ENCODE assay signal across 18 cellular contexts in the genomic region with DNA sequence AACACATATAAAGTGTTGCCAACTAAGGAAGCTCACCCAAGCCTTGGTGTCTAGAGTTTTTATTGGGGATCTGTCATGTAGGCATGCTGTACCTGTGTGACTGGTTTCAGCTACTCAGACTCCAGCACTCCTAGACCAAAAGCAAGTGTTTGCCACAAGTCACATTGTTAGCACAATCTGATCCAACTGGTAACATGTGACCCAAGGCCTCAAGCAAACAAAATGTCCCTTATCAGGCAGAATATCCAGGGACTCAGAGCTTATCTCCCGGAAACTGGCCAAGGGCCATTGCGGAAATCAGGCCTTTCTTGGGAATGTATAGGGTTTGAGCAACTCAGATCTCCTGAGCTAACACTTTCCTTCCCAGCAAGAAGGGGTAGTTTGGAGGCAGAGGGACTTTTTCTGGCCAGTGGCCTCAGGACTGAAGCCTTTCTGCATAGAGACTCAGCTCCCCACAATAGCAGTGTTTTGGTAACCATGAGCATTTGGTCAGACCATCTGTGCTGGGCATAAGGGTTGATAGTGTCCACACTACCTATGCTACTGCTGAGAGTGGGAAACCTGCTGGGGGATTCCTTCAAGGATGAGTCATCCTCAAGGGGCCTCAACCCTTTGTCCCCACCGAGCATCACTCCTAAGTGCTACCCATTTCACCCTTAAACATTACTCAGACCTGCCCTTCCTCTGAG. TPM values are rescaled to one million over a fixed set of nuclear protein-coding genes. Genes with fewer than 3 reads are reported as not detected.
DNase-seq lines count a peak whose midpoint lies in the region; ATAC-seq and TF ChIP-seq lines count a peak whose summit lies in the region.
"Had no signal": no experiment of that assay in that cellular context is flagged by ENCODE, and none has a peak within 500 bp of the region (broad histone marks: within the 10 kb centered on the region; RNA-seq: fewer than 3 reads in every experiment).

No MANE protein-coding gene starts in this region.

- H2AFZ ChIP-seq in osteoblast (ENCODE audit: low read length), result no peak overlapping the region

- intact Hi-C loops in esophagus squamous epithelium (cut with DNase I), result no loop called here

- H3K27me3 ChIP-seq in esophagus squamous epithelium (no peaks in the 10 kb centered on the region), osteoblast (ENCODE audit: insufficient read depth, low read length) (peaks cover 14% of the 10 kb centered on the region)
- H3K27me3 ChIP-seq: ascending aorta, esophagus muscularis mucosa, uterus had no signal

- WGBS in esophagus squamous epithelium, 2 donors, result 40 to 91% methylated on average over 1 to 3 of the region's 3 CpGs

- H3K4me3 ChIP-seq in esophagus squamous epithelium (no peak overlapping the region), osteoblast (ENCODE audit: insufficient read depth, low read length) (no peak overlapping the region)
- H3K4me3 ChIP-seq: ascending aorta, esophagus muscularis mucosa, heart right ventricle, uterus had no signal

- no peak overlapping the region for H3K4me2 ChIP-seq in osteoblast (ENCODE audit: insufficient read depth, low read length)

- peak; percentile 58 for DNase-seq in SIG-M5 treated with dmso at 0.1 percent for 504 hours (lab: John Stamatoyannopoulos, UW; ENCODE audit: unreplicated experiment)
- no peak for DNase-seq in SIG-M5 (lab: John Stamatoyannopoulos, UW)
- DNase-seq in NCI-H510A (lab: John Stamatoyannopoulos, UW), result peak; percentile 59
- DNase-seq in esophagus squamous epithelium (lab: John Stamatoyannopoulos, UW), result no peak
- DNase-seq in osteoblast (ENCODE audit: insufficient read length, low spot score, missing footprints), result peak; percentile 18
- no peak for DNase-seq in activated gamma-delta T cell treated with Interleukin-2 at 50 U/mL for 16 hours
- DNase-seq in stimulated activated CD4-positive, alpha-beta T cell treated with anti-CD3 and anti-CD28 coated beads, Interleukin-4, amount 100 ng/mL, for 24 hours, result no peak
- DNase-seq: activated effector memory CD4-positive, alpha-beta T cell treated with anti-CD3 and anti-CD28 coated beads, Interleukin-2, amount 50 U/mL, for 16 hours; heart right ventricle; KBM-7; NCI-H1092 treated with DMSO at 0.1 percent for 48 hours; stimulated activated naive CD4-positive, alpha-beta T cell treated with Interleukin-2 at 50 U/mL for 16 hours; uterus had no signal

- TF ChIP-seq CTCF in esophagus squamous epithelium (IDR thresholded peaks at IDR 0.05) (no peak), osteoblast (IDR thresholded peaks at IDR 0.05; ENCODE audit: extremely low read depth, low read depth, low read length) (no peak)

- H4K20me1 ChIP-seq in osteoblast (ENCODE audit: insufficient read depth, low read length), result no peaks in the 10 kb centered on the region

- no peaks in the 10 kb centered on the region for H3K79me2 ChIP-seq in osteoblast (ENCODE audit: insufficient read depth, low read length)

- no peaks in the 10 kb centered on the region for H3K36me3 ChIP-seq in esophagus squamous epithelium
- H3K36me3 ChIP-seq in osteoblast (ENCODE audit: insufficient read depth, low read length), result no peaks in the 10 kb centered on the region
- H3K36me3 ChIP-seq: ascending aorta, esophagus muscularis mucosa, heart right ventricle, uterus had no signal

- H3K27ac ChIP-seq in esophagus squamous epithelium, result peak overlapping the region in 3 of 4 donors; percentile 39 to 61 (median 56)
- no peak overlapping the region for H3K27ac ChIP-seq in osteoblast (ENCODE audit: low read depth, low read length)
- H3K27ac ChIP-seq: ascending aorta, esophagus muscularis mucosa, heart right ventricle, uterus had no signal

- ATAC-seq in GM18517 (IDR thresholded peaks at IDR 0.05; ENCODE audit: unreplicated experiment), result no peak

- TF ChIP-seq POLR2A in esophagus squamous epithelium (IDR thresholded peaks at IDR 0.05), result no peak

- H3K9me3 ChIP-seq in esophagus squamous epithelium (no peaks in the 10 kb centered on the region), osteoblast (ENCODE audit: low read depth, low read length) (no peaks in the 10 kb centered on the region)
- H3K9me3 ChIP-seq: ascending aorta, uterus had no signal

- H3K4me1 ChIP-seq in esophagus squamous epithelium, result peaks cover 11 to 56% (median 15%) of the 10 kb centered on the region in 3 donors
- H3K4me1 ChIP-seq in osteoblast (ENCODE audit: insufficient read depth, low read length), result no peaks in the 10 kb centered on the region
- H3K4me1 ChIP-seq: ascending aorta, uterus had no signal

RNA-seq across cellular contexts. Expression of gene NHLH2, which starts 29.6 kb away (rescaled TPM):
- total RNA-seq in esophagus squamous epithelium (1 to 10 TPM; 1.6 to 2.7 (median 2.5) TPM), osteoblast (not detected in 2 replicates)
- total RNA-seq: ascending aorta, esophagus muscularis mucosa, heart right ventricle, posterior vena cava, uterus had no signal

RNA-seq across cellular contexts. Expression of gene CASQ2, which starts 42.8 kb away (rescaled TPM):
- total RNA-seq in esophagus squamous epithelium (10 to 100 TPM in 1 of 4 donors, 1 to 10 TPM in 2, under 1 TPM in 1; 0.53 to 21.4 (median 4.1) TPM), osteoblast (not detected in 2 replicates)
- total RNA-seq: kidney epithelial cell had no signal

Comparison
In these comparisons a context has a peak if more than half of its experiments do, and no peak if none do; other contexts are left out.
1. DNase-seq: peak in SIG-M5 treated with dmso at 0.1 percent for 504 hours (single experiment), NCI-H510A (single experiment) and osteoblast (single experiment); none in SIG-M5 (single experiment), esophagus squamous epithelium (single experiment), activated gamma-delta T cell treated with Interleukin-2 at 50 U/mL for 16 hours (single experiment) and stimulated activated CD4-positive, alpha-beta T cell treated with anti-CD3 and anti-CD28 coated beads, Interleukin-4, amount 100 ng/mL, for 24 hours (single experiment).